Comparison of ENCODE assay signal across 1 cellular context in genomic region chr12:108890208-108890607, GRCh38.
A peak's percentile ranks its signal among the peaks of the same experiment; 100 is the strongest.
TF ChIP-seq lines count a peak whose summit lies in the region.

No MANE protein-coding gene starts in this region.

TF ChIP-seq in GM23338, 12 proteins besides CTCF, POLR2A, EP300 and RAD21:
- TF ChIP-seq, protein P1, sequence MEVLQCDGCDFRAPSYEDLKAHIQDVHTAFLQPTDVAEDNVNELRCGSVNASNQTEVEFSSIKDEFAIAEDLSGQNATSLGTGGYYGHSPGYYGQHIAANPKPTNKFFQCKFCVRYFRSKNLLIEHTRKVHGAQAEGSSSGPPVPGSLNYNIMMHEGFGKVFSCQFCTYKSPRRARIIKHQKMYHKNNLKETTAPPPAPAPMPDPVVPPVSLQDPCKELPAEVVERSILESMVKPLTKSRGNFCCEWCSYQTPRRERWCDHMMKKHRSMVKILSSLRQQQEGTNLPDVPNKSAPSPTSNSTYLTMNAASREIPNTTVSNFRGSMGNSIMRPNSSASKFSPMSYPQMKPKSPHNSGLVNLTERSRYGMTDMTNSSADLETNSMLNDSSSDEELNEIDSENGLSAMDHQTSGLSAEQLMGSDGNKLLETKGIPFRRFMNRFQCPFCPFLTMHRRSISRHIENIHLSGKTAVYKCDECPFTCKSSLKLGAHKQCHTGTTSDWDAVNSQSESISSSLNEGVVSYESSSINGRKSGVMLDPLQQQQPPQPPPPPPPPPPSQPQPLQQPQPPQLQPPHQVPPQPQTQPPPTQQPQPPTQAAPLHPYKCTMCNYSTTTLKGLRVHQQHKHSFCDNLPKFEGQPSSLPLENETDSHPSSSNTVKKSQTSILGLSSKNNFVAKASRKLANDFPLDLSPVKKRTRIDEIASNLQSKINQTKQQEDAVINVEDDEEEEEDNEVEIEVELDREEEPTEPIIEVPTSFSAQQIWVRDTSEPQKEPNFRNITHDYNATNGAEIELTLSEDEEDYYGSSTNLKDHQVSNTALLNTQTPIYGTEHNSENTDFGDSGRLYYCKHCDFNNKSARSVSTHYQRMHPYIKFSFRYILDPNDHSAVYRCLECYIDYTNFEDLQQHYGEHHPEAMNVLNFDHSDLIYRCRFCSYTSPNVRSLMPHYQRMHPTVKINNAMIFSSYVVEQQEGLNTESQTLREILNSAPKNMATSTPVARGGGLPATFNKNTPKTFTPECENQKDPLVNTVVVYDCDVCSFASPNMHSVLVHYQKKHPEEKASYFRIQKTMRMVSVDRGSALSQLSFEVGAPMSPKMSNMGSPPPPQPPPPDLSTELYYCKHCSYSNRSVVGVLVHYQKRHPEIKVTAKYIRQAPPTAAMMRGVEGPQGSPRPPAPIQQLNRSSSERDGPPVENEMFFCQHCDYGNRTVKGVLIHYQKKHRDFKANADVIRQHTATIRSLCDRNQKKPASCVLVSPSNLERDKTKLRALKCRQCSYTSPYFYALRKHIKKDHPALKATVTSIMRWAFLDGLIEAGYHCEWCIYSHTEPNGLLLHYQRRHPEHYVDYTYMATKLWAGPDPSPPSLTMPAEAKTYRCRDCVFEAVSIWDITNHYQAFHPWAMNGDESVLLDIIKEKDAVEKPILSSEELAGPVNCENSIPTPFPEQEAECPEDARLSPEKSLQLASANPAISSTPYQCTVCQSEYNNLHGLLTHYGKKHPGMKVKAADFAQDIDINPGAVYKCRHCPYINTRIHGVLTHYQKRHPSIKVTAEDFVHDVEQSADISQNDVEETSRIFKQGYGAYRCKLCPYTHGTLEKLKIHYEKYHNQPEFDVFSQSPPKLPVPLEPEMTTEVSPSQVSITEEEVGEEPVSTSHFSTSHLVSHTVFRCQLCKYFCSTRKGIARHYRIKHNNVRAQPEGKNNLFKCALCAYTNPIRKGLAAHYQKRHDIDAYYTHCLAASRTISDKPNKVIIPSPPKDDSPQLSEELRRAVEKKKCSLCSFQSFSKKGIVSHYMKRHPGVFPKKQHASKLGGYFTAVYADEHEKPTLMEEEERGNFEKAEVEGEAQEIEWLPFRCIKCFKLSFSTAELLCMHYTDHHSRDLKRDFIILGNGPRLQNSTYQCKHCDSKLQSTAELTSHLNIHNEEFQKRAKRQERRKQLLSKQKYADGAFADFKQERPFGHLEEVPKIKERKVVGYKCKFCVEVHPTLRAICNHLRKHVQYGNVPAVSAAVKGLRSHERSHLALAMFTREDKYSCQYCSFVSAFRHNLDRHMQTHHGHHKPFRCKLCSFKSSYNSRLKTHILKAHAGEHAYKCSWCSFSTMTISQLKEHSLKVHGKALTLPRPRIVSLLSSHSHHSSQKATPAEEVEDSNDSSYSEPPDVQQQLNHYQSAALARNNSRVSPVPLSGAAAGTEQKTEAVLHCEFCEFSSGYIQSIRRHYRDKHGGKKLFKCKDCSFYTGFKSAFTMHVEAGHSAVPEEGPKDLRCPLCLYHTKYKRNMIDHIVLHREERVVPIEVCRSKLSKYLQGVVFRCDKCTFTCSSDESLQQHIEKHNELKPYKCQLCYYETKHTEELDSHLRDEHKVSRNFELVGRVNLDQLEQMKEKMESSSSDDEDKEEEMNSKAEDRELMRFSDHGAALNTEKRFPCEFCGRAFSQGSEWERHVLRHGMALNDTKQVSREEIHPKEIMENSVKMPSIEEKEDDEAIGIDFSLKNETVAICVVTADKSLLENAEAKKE (CRISPR knock-in tag; IDR thresholded peaks at IDR 0.05), result no peak
- peak; percentile 78 for TF ChIP-seq REST (IDR thresholded peaks at IDR 0.05; ENCODE audit: unreplicated experiment)
- no peak for TF ChIP-seq NANOG (IDR thresholded peaks at IDR 0.05; ENCODE audit: borderline replicate concordance)
